ENCODE assay signal across 1 cellular context in genomic region chr3:37855363-37855970, GRCh38.
TF ChIP-seq lines count a peak whose summit lies in the region.

No MANE protein-coding gene starts in this region.

TF ChIP-seq in K562, 482 proteins besides CTCF, POLR2A, EP300 and RAD21 (continued from another document):
- 0 out of 2 replicates have a peak, but pooled peaks have one; percentile 63 for TF ChIP-seq FOXP4 (CRISPR knock-in tag; IDR thresholded peaks at IDR 0.05; ENCODE audit: borderline replicate concordance)
- TF ChIP-seq BRF1 (IDR thresholded peaks at IDR 0.05; ENCODE audit: borderline replicate concordance, extremely low read depth, insufficient read length): no peak
- peak; percentile 86 for TF ChIP-seq ARID2 (IDR thresholded peaks at IDR 0.05)
TF ChIP-seq in K562: peak in this region for 27.
